Comparison of ENCODE assay signal across 8 cellular contexts in genomic region chr1:212432706-212433576, GRCh38. TPM values are rescaled to one million over a fixed set of nuclear protein-coding genes. Genes with fewer than 3 reads are reported as not detected.
DNase-seq lines count a peak whose midpoint lies in the region; ATAC-seq and TF ChIP-seq lines count a peak whose summit lies in the region.

NENF (plus strand) TSS chr1:212432920; CDS start chr1:212432944, 24 bp downstream.

- DNase-seq in AG04450 (ENCODE audit: low read depth, low spot score), result no peak
- DNase-seq in NCI-H2227 (lab: John Stamatoyannopoulos, UW; ENCODE audit: unreplicated experiment), result peak; percentile 90
- DNase-seq in activated CD4-positive, alpha-beta T cell treated with anti-CD3 and anti-CD28 coated beads for 1 hour, result peak; percentile 59
- peak; percentile 83 to 91 for DNase-seq in left colon
- peak; percentile 56 to 75 for DNase-seq in stimulated activated CD4-positive, alpha-beta T cell treated with anti-CD3 and anti-CD28 coated beads, Interleukin-1b, Interleukin-23, amount 100 ng/mL, for 4 hours (ENCODE audit: low read depth in 2 of 2)

- H3K4me3 ChIP-seq in AG04450 (ENCODE audit: low read depth, low read length), result peak within 1 kb of the TSS; percentile 72

- no peaks in the 10 kb centered on the region for H3K27me3 ChIP-seq in AG04450 (ENCODE audit: control insufficient read depth, insufficient read depth, low read length)

- intact Hi-C loops in left colon (cut with DNase I, micrococcal nuclease), result no loop called here

- POLR2A ChIA-PET in AG04450 (lab: Yijun Ruan, JAX), result interaction anchor here (0.6 to 0.9 kb wide), 2 partner anchors 25 to 175 kb away, joined by 3 to 5 read pairs; partner anchors contain the start of gene ATF3

- no peaks in the 10 kb centered on the region for H3K9me3 ChIP-seq in AG04450 (ENCODE audit: control insufficient read depth, insufficient read depth, low read length)

- H3K27ac ChIP-seq in AG04450 (ENCODE audit: low read depth, low read length) (no peak within 1 kb of the TSS), cingulate gyrus (ENCODE audit: low read depth, low read length) (peak within 1 kb of the TSS; percentile 51)

- CTCF ChIA-PET in AG04450 (lab: Charles Lee), result interaction anchor here (0.7 to 1.4 kb wide), 4 partner anchors 23 to 398 kb away, joined by 3 to 8 read pairs (median 6); partner anchors contain the start of genes DTL and INTS7

- TF ChIP-seq CTCF in AG04450 (IDR thresholded peaks at IDR 0.05; ENCODE audit: low read depth, low read length), result no peak

- peak; percentile 93 for ATAC-seq in GM18861 (IDR thresholded peaks at IDR 0.05; ENCODE audit: unreplicated experiment)
- peak; percentile 99 for ATAC-seq in HG03066 (IDR thresholded peaks at IDR 0.05; ENCODE audit: low read depth, unreplicated experiment)
- ATAC-seq in left colon, result peak; percentile 96

RNA-seq across cellular contexts. Expression of gene NENF, which starts in this region (rescaled TPM):
- 73.4 and 81.7 TPM in 2 replicates for polyA plus RNA-seq in AG04450 (2011; rRNA removed)
- 17.2 and 22.2 TPM in 2 replicates for polyA minus RNA-seq in AG04450 (2011; rRNA and poly(A)+ RNA removed)
- total RNA-seq in left colon, result 10 to 100 TPM; 26.6 to 38.7 TPM
